23 cellular contexts compared by ENCODE assay signal in the genomic region with DNA sequence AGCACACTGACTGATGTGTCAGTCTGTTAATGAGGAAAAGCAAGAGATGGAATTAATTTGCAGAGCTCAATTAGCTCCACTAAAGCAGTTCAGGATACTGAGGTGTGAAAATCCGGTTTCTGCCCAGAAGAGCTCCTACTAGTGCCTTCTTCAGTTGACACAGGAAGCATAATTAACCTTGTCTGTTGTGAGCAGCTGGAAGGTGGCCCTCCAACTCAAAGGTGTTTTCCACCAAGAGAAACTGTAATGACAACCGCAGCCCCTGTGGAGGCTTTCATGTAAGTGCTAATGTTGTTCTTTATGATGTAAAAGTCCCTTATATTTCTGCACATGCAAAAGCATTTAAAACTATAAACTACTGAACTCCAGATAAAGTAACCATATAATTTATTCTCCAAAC.
"Had no signal": no experiment of that assay in that cellular context is flagged by ENCODE, and none has a peak within 500 bp of the region (broad histone marks: within the 10 kb centered on the region; RNA-seq: fewer than 3 reads in every experiment).

No MANE protein-coding gene starts in this region.

- H3K36me3 ChIP-seq: Peyer's patch had no signal

- H3K27ac ChIP-seq: PC-9, Peyer's patch, SJSA1, SK-N-MC had no signal

- H3K27me3 Mint-ChIP-seq: IgD-negative memory B cell had no signal

- H3K9me3 ChIP-seq: Peyer's patch, SJSA1 had no signal

- ATAC-seq: Right ventricle myocardium inferior had no signal

- DNase-seq: Kasumi-1; KBM-7; NCI-H1092; NCI-H1105 treated with DMSO at 0.1 percent for 48 hours; NCI-H1417 treated with DMSO at 0.1 percent for 48 hours; NCI-H146; NCI-H1694 treated with DMSO at 0.1 percent for 48 hours; NCI-H1930; NCI-H2081; NCI-H2107; NCI-H2227 treated with DMSO at 0.1 percent for 48 hours; NCI-H524; NCI-H526 treated with DMSO at 0.1 percent for 48 hours; NCI-H748 treated with DMSO at 0.1 percent for 48 hours; NK-92 treated with Interleukin-12 subunit alpha and Interleukin-12 subunit beta, amount 100 ng/mL, for 24 hours; OCI-M1; PC-9; Peyer's patch; SHP77 treated with DMSO at 0.1 percent for 48 hours had no signal

- H3K4me3 Mint-ChIP-seq: IgD-negative memory B cell had no signal

- H3K9me3 Mint-ChIP-seq: IgD-negative memory B cell had no signal
